ENCODE assay signal across 9 cellular contexts in genomic region chr6:107330190-107330589, GRCh38.
DNase-seq lines count a peak whose midpoint lies in the region; ATAC-seq and TF ChIP-seq lines count a peak whose summit lies in the region.
"Had no signal": no experiment of that assay in that cellular context is flagged by ENCODE, and none has a peak within 500 bp of the region (broad histone marks: within the 10 kb centered on the region; RNA-seq: fewer than 3 reads in every experiment).

No MANE protein-coding gene starts in this region.

- no peak overlapping the region for H2BK5ac ChIP-seq in H9 (ENCODE audit: insufficient read length, low read length)

- no peak for TF ChIP-seq CTCF in GM12865 (IDR thresholded peaks at IDR 0.05; ENCODE audit: insufficient read depth, low read depth, low read length, missing control alignments)
- TF ChIP-seq CTCF in spleen (IDR thresholded peaks at IDR 0.05 in 8 of 11, conservative IDR thresholded peaks at IDR 0.05 in 3 of 11): no peak
- no peak for TF ChIP-seq CTCF in left ventricle myocardium inferior (IDR thresholded peaks at IDR 0.05; ENCODE audit: borderline replicate concordance)
- no peak for TF ChIP-seq CTCF in H9 (conservative IDR thresholded peaks at IDR 0.05)

- no peaks in the 10 kb centered on the region for H3K23me2 ChIP-seq in H9 (ENCODE audit: insufficient read length, low read depth, low read length, poor library complexity, severe bottlenecking)

- H3T11ph ChIP-seq in H9 (ENCODE audit: low read length): no peak overlapping the region

- H2BK15ac ChIP-seq in H9 (ENCODE audit: low read depth, low read length): no peak overlapping the region

- ATAC-seq in GM19467 (IDR thresholded peaks at IDR 0.05; ENCODE audit: unreplicated experiment) (peak; percentile 97), HG03378 (IDR thresholded peaks at IDR 0.05; ENCODE audit: unreplicated experiment) (peak; percentile 97)
- ATAC-seq: SK-N-SH treated with all-trans-retinoic acid at 6 μM for 48 hours had no signal

- H3K4me3 Mint-ChIP-seq in activated naive CD8-positive, alpha-beta T cell treated with anti-CD3 and anti-CD28 coated beads for 36 hours: peak overlapping the region; percentile 18
- no peak overlapping the region for H3K4me3 Mint-ChIP-seq in H9

- no peaks in the 10 kb centered on the region for H3K27me3 Mint-ChIP-seq in activated naive CD8-positive, alpha-beta T cell treated with anti-CD3 and anti-CD28 coated beads for 36 hours
- no peaks in the 10 kb centered on the region for H3K27me3 Mint-ChIP-seq in H9 (ENCODE audit: low read depth)

- H2AK5ac ChIP-seq in H9 (ENCODE audit: insufficient read length, low read length): no peak overlapping the region

- no peak overlapping the region for H2BK120ac ChIP-seq in H9 (ENCODE audit: low read depth, low read length, poor library complexity, severe bottlenecking)

- no peaks in the 10 kb centered on the region for H3K79me2 ChIP-seq in H9 (ENCODE audit: insufficient read depth, low read length)

- peak overlapping the region; percentile 66 for H3K27ac Mint-ChIP-seq in activated naive CD8-positive, alpha-beta T cell treated with anti-CD3 and anti-CD28 coated beads for 36 hours
- no peak overlapping the region for H3K27ac Mint-ChIP-seq in H9

- DNase-seq in GM12865 (ENCODE audit: low read depth): peak; percentile 88
- DNase-seq in activated naive CD8-positive, alpha-beta T cell treated with anti-CD3 and anti-CD28 coated beads for 36 hours: peak; percentile 22
- DNase-seq in NCI-H187 treated with DMSO at 0.1 percent for 48 hours (lab: John Stamatoyannopoulos, UW): no peak
- DNase-seq in spleen: no peak
- no peak for DNase-seq in left ventricle myocardium inferior
- no peak for DNase-seq in H9

- no peak overlapping the region for H4K5ac ChIP-seq in H9 (ENCODE audit: insufficient read length, low read depth, low read length)

- no peak for TF ChIP-seq POLR2A in spleen (IDR thresholded peaks at IDR 0.05)

- H3K4me1 Mint-ChIP-seq in activated naive CD8-positive, alpha-beta T cell treated with anti-CD3 and anti-CD28 coated beads for 36 hours: peaks cover 16% of the 10 kb centered on the region
- no peaks in the 10 kb centered on the region for H3K4me1 Mint-ChIP-seq in H9

- H3K14ac ChIP-seq in H9 (ENCODE audit: insufficient read depth, low read length): no peak overlapping the region

- no peak overlapping the region for H3K18ac ChIP-seq in H9 (ENCODE audit: insufficient read length, low read depth, low read length)

- no peak overlapping the region for H4K8ac ChIP-seq in H9 (replicated peaks; ENCODE audit: insufficient read length, low read depth, low read length)

- H3K4ac ChIP-seq in H9 (ENCODE audit: low read depth, low read length): no peak overlapping the region

- 32 to 75% (median 55%) methylated on average over 4 of the region's 4 CpGs for WGBS in spleen, 5 donors
- WGBS in H9 (ENCODE audit: extremely low coverage, insufficient read length, low lambda C conversion rate): no CpG with 5 or more reads among the region's 4 CpGs

- H3K36me3 Mint-ChIP-seq in activated naive CD8-positive, alpha-beta T cell treated with anti-CD3 and anti-CD28 coated beads for 36 hours: peaks cover 23% of the 10 kb centered on the region
- peaks cover 0 to 3% (median 0%) of the 10 kb centered on the region in 3 experiments; a peak in 3 of 7 replicates for H3K36me3 Mint-ChIP-seq in H9 (ENCODE audit: insufficient read depth in 1 of 3, low read depth in 3 of 3)

- no peak overlapping the region for H3K23ac ChIP-seq in H9 (ENCODE audit: insufficient read length, low read depth, low read length)

- H3K27me3 ChIP-seq in spleen (replicated peaks in 1 of 7): no peaks in the 10 kb centered on the region
- no peaks in the 10 kb centered on the region for H3K27me3 ChIP-seq in left ventricle myocardium inferior (ENCODE audit: low read depth)
- H3K27me3 ChIP-seq in H9 (ENCODE audit: insufficient read depth, low read length): no peaks in the 10 kb centered on the region

- H2AFZ ChIP-seq in H9 (ENCODE audit: low read length): no peak overlapping the region

- no peak overlapping the region for H4K91ac ChIP-seq in H9 (ENCODE audit: insufficient read length, low read depth, low read length)

- peak overlapping the region; percentile 21; the same call in 1 of the 2 replicates for H3K4me3 ChIP-seq in GM12865 (ENCODE audit: low read depth, low read length)
- H3K4me3 ChIP-seq in spleen: no peak overlapping the region
- H3K4me3 ChIP-seq in left ventricle myocardium inferior: no peak overlapping the region

- no peaks in the 10 kb centered on the region for H4K20me1 ChIP-seq in H9 (ENCODE audit: control insufficient read depth, insufficient read depth, insufficient read length)

- intact Hi-C loops in spleen (cut with DNase I; ENCODE audit: low total_unique reads) (no loop called here), left ventricle myocardium inferior (cut with micrococcal nuclease) (no loop called here)

- no peak overlapping the region for H3K56ac ChIP-seq in H9 (ENCODE audit: insufficient read length, low read depth, low read length)

- peaks cover 0 to 11% (median 0%) of the 10 kb centered on the region in 6 donors for H3K36me3 ChIP-seq in spleen
- no peaks in the 10 kb centered on the region for H3K36me3 ChIP-seq in left ventricle myocardium inferior

- no peak overlapping the region for H2BK12ac ChIP-seq in H9 (ENCODE audit: insufficient read length, low read depth, low read length)

- no peaks in the 10 kb centered on the region for H3K9me3 Mint-ChIP-seq in activated naive CD8-positive, alpha-beta T cell treated with anti-CD3 and anti-CD28 coated beads for 36 hours
- H3K9me3 Mint-ChIP-seq in H9: no peaks in the 10 kb centered on the region; a peak in 1 of 5 replicates

- H3K9me3 ChIP-seq in spleen (no peaks in the 10 kb centered on the region), left ventricle myocardium inferior (replicated peaks) (no peaks in the 10 kb centered on the region), H9 (ENCODE audit: control insufficient read depth, low read depth, low read length) (no peaks in the 10 kb centered on the region)

- H3K4me2 ChIP-seq in H9 (ENCODE audit: insufficient read depth, insufficient read length, low read length): no peak overlapping the region

- no peak overlapping the region for H2BK20ac ChIP-seq in H9 (ENCODE audit: low read depth, low read length, poor library complexity, severe bottlenecking)

- no peak overlapping the region for H3K9ac ChIP-seq in H9 (ENCODE audit: extremely low read depth, insufficient read length, low read length)

- H3K27ac ChIP-seq in spleen (peak overlapping the region in 2 of 8 donors; percentile 14 to 23), left ventricle myocardium inferior (replicated peaks) (no peak overlapping the region), H9 (ENCODE audit: insufficient read length, low read depth, low read length) (no peak overlapping the region)

- no peaks in the 10 kb centered on the region for H3K79me1 ChIP-seq in H9 (ENCODE audit: insufficient read depth, low read depth, low read length, poor library complexity, severe bottlenecking)

- peaks cover 0 to 18% (median 0%) of the 10 kb centered on the region in 6 donors for H3K4me1 ChIP-seq in spleen
- no peaks in the 10 kb centered on the region for H3K4me1 ChIP-seq in left ventricle myocardium inferior
- 0 out of 2 replicates have a peak, but pooled peaks cover 2% of the 10 kb centered on the region for H3K4me1 ChIP-seq in H9 (ENCODE audit: insufficient read depth, low read length)

Comparison
In these comparisons a context has a peak if more than half of its experiments do, and no peak if none do; other contexts are left out.
1. DNase-seq: peak in GM12865 (single experiment) and activated naive CD8-positive, alpha-beta T cell treated with anti-CD3 and anti-CD28 coated beads for 36 hours (single experiment); none in NCI-H187 treated with DMSO at 0.1 percent for 48 hours (single experiment), spleen (single experiment), left ventricle myocardium inferior (single experiment) and H9 (single experiment).